ENCODE assay signal across 17 cellular contexts in the genomic region with DNA sequence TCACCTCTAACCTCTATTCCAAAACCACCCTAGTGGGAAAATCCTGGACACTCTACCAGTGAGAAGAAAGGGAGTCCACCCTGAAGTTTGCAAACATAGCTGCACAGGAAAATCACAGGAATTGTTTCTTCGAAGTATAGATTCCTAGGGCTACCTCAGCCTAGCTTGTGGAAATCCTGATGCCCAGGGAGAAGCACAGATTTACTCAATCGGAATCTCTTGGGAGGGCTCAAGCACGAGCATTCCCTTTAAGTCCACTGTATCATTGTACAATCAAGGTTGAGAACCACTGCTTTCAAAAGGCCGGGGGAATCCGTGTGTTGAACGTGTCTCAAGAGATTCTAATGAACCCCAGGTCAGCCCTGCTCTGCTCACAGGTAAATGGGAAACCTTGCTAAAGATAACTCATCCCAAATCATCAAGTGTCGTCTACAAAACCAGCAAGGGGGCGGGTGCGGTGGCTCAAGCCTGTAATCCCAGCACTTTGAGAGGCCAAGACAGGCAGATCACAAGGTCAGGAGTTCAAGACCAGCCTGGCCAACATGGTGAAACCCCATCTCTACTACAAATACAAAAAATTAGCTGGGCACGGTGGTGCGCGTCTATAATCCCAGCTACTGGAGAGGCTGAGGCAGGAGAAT. TPM values are rescaled to one million over a fixed set of nuclear protein-coding genes. Genes with fewer than 3 reads are reported as not detected.
DNase-seq lines count a peak whose midpoint lies in the region; ATAC-seq and TF ChIP-seq lines count a peak whose summit lies in the region.
"Had no signal": no experiment of that assay in that cellular context is flagged by ENCODE, and none has a peak within 500 bp of the region (broad histone marks: within the 10 kb centered on the region; RNA-seq: fewer than 3 reads in every experiment).

No MANE protein-coding gene starts in this region.

- H3K9me3 Mint-ChIP-seq in MCF 10A (ENCODE audit: unreplicated experiment) (no peaks in the 10 kb centered on the region), GM23338 (no peaks in the 10 kb centered on the region)
- H3K9me3 Mint-ChIP-seq: CD4-positive, alpha-beta T cell; IgD-negative memory B cell had no signal

- no peaks in the 10 kb centered on the region for H3K27me3 Mint-ChIP-seq in MCF 10A (ENCODE audit: insufficient read depth, unreplicated experiment)
- peaks cover 28% of the 10 kb centered on the region for H3K27me3 Mint-ChIP-seq in GM23338 (ENCODE audit: insufficient read depth, low read depth, poor library complexity)

- TF ChIP-seq POLR2A in gastroesophageal sphincter (IDR thresholded peaks at IDR 0.05): no peak
- TF ChIP-seq POLR2A in vagina (IDR thresholded peaks at IDR 0.05): no peak

- H3K9ac ChIP-seq in mammary epithelial cell (ENCODE audit: insufficient read depth, low read length) (no peak overlapping the region), trophoblast cell (ENCODE audit: low read length) (no peak overlapping the region)

- H3K9me2 ChIP-seq in GM23338 (ENCODE audit: insufficient read depth): no peaks in the 10 kb centered on the region

- H3K36me3 ChIP-seq in mammary epithelial cell (ENCODE audit: insufficient read depth, low read length) (no peaks in the 10 kb centered on the region), gastroesophageal sphincter (no peaks in the 10 kb centered on the region), trophoblast cell (ENCODE audit: control insufficient read depth in 1 of 2, insufficient read depth in 2 of 2, low read length in 2 of 2) (no peaks in the 10 kb centered on the region), vagina (no peaks in the 10 kb centered on the region), GM23338 (ENCODE audit: insufficient read depth) (no peaks in the 10 kb centered on the region)

- no peak overlapping the region for H4K8ac ChIP-seq in trophoblast cell (ENCODE audit: low read depth, low read length)

- in situ Hi-C loops in mammary epithelial cell (cut with MboI; ENCODE audit: low sequenced_read_pairs in 2 of 2): loop anchor here (5.0 kb wide), 4 partner anchors 44 to 214 kb away; partner anchors contain the start of gene CD9 (in 1 of the 2)

- H3K4me2 ChIP-seq in mammary epithelial cell (ENCODE audit: insufficient read depth, low read depth, low read length) (no peak overlapping the region), trophoblast cell (ENCODE audit: low read length) (no peak overlapping the region), GM23338 (no peak overlapping the region)

- no peaks in the 10 kb centered on the region for H4K20me1 ChIP-seq in mammary epithelial cell (ENCODE audit: insufficient read depth, low read length)
- no peaks in the 10 kb centered on the region for H4K20me1 ChIP-seq in GM23338 (replicated peaks; ENCODE audit: insufficient read depth)

- BruUV-seq in MCF 10A (replicated peaks; lab: Mats Ljungman, UMichigan) (no TSS peak), mammary epithelial cell (replicated peaks; lab: Mats Ljungman, UMichigan) (no TSS peak)

- H3K9me3 ChIP-seq in mammary epithelial cell (replicated peaks; ENCODE audit: insufficient read depth, low read length): no peaks in the 10 kb centered on the region
- H3K9me3 ChIP-seq in gastroesophageal sphincter: no peaks in the 10 kb centered on the region
- no peaks in the 10 kb centered on the region for H3K9me3 ChIP-seq in trophoblast cell (ENCODE audit: insufficient read depth, low read depth, low read length)
- H3K9me3 ChIP-seq in vagina: no peaks in the 10 kb centered on the region

- H3K27me3 ChIP-seq in mammary epithelial cell (ENCODE audit: insufficient read depth, low read length): no peaks in the 10 kb centered on the region
- H3K27me3 ChIP-seq in gastroesophageal sphincter: no peaks in the 10 kb centered on the region
- no peaks in the 10 kb centered on the region for H3K27me3 ChIP-seq in trophoblast cell (ENCODE audit: insufficient read depth, low read length)
- H3K27me3 ChIP-seq in vagina: no peaks in the 10 kb centered on the region
- no peaks in the 10 kb centered on the region for H3K27me3 ChIP-seq in GM23338 (ENCODE audit: insufficient read depth)

- peak overlapping the region; percentile 51 for H2BK12ac ChIP-seq in trophoblast cell (ENCODE audit: low read length)

- no peak overlapping the region for H3K23ac ChIP-seq in trophoblast cell (ENCODE audit: low read length)

- H3F3A ChIP-seq in GM23338 (replicated peaks; ENCODE audit: low read depth): 0 out of 2 replicates have a peak, but pooled peaks cover 7% of the 10 kb centered on the region

- H3K4me3 ChIP-seq in mammary epithelial cell (replicated peaks in 1 of 3; ENCODE audit: insufficient read depth in 1 of 3, low read depth in 2 of 3, low read length in 3 of 3): no peak overlapping the region
- no peak overlapping the region for H3K4me3 ChIP-seq in gastroesophageal sphincter
- H3K4me3 ChIP-seq in trophoblast cell (ENCODE audit: low read depth, low read length): no peak overlapping the region
- no peak overlapping the region for H3K4me3 ChIP-seq in vagina
- H3K4me3 ChIP-seq in GM23338: no peak overlapping the region

- POLR2A ChIA-PET in MCF 10A (lab: Yijun Ruan, JAX): interaction anchor here (0.9 to 11.1 kb wide), 6 partner anchors 11 to 108 kb away, joined by 3 to 480 read pairs (median 56); partner anchors contain the start of genes CD9 and LTBR

- H4K12ac ChIP-seq in trophoblast cell (ENCODE audit: low read depth, low read length): no peak overlapping the region

- H3K4me1 Mint-ChIP-seq in MCF 10A (ENCODE audit: insufficient read depth, unreplicated experiment) (peaks cover 52% of the 10 kb centered on the region), GM23338 (peaks cover 62% of the 10 kb centered on the region)

- H2AFZ ChIP-seq in mammary epithelial cell (ENCODE audit: low read depth, low read length): no peak overlapping the region
- H2AFZ ChIP-seq in trophoblast cell (ENCODE audit: insufficient read depth, low read length, poor library complexity): no peak overlapping the region
- H2AFZ ChIP-seq in GM23338: no peak overlapping the region

- CTCF ChIA-PET in MCF 10A (lab: Yijun Ruan, JAX) (interaction anchor here (0.7 to 10.1 kb wide), 9 partner anchors 8 to 287 kb away, joined by 4 to 369 read pairs (median 4); partner anchors contain the start of gene CD9), mammary epithelial cell (lab: Charles Lee; ENCODE audit: low non-redundant PET) (no interaction called here)

- ATAC-seq in gastroesophageal sphincter: no peak
- no peak for ATAC-seq in GM23338

- peaks cover 73% of the 10 kb centered on the region for H3K4me1 ChIP-seq in mammary epithelial cell (ENCODE audit: insufficient read depth, low read length)
- peaks cover 3 to 72% (median 36%) of the 10 kb centered on the region in 3 donors for H3K4me1 ChIP-seq in gastroesophageal sphincter
- peaks cover 39 to 52% of the 10 kb centered on the region in 2 experiments for H3K4me1 ChIP-seq in trophoblast cell (ENCODE audit: control insufficient read depth in 1 of 2, insufficient read depth in 2 of 2, low read length in 2 of 2)
- peaks cover 58% of the 10 kb centered on the region for H3K4me1 ChIP-seq in vagina
- H3K4me1 ChIP-seq in GM23338 (ENCODE audit: insufficient read depth): peaks cover 53% of the 10 kb centered on the region

- H2BK5ac ChIP-seq in trophoblast cell (ENCODE audit: low read depth, low read length, poor library complexity): peak overlapping the region; percentile 4

- H3K18ac ChIP-seq in trophoblast cell (ENCODE audit: low read length): no peak overlapping the region

- H3K27ac ChIP-seq in mammary epithelial cell (ENCODE audit: insufficient read depth, low read depth, low read length) (no peak overlapping the region), gastroesophageal sphincter (peak overlapping the region in 3 of 4 donors; percentile 9 to 96 (median 93)), trophoblast cell (ENCODE audit: low read depth, low read length) (no peak overlapping the region), vagina (peak overlapping the region; percentile 76), GM23338 (ENCODE audit: low read depth) (no peak overlapping the region)

- no peak overlapping the region for H3K4me3 Mint-ChIP-seq in MCF 10A (ENCODE audit: unreplicated experiment)
- no peak overlapping the region for H3K4me3 Mint-ChIP-seq in GM23338
- H3K4me3 Mint-ChIP-seq: CD4-positive, alpha-beta T cell had no signal

- no peak overlapping the region for H2BK120ac ChIP-seq in trophoblast cell (ENCODE audit: insufficient read depth, low read length, poor library complexity)

- H3K36me3 Mint-ChIP-seq in MCF 10A (ENCODE audit: insufficient read depth, unreplicated experiment): no peaks in the 10 kb centered on the region
- no peaks in the 10 kb centered on the region for H3K36me3 Mint-ChIP-seq in GM23338 (ENCODE audit: low read depth)
- H3K36me3 Mint-ChIP-seq: IgD-negative memory B cell had no signal

- DNase-seq in MCF 10A (ENCODE audit: unreplicated experiment) (no peak), mammary epithelial cell (no peak), trophoblast cell (peak; percentile 26 to 51), vagina (ENCODE audit: extremely low spot score in 2 of 2) (no peak), amygdala (lab: John Stamatoyannopoulos, UW) (no peak), GF-D8 (lab: John Stamatoyannopoulos, UW) (no peak), GM23338 (ENCODE audit: low spot score) (no peak)
- DNase-seq: CD4-positive, alpha-beta T cell; GOT3; MV-4-11; NCI-H1436; NCI-H2029 treated with DMSO at 0.1 percent for 48 hours; NCI-H510A had no signal

- H3K79me2 ChIP-seq in mammary epithelial cell (ENCODE audit: insufficient read depth, low read length): no peaks in the 10 kb centered on the region
- peaks cover 18% of the 10 kb centered on the region for H3K79me2 ChIP-seq in trophoblast cell (ENCODE audit: control insufficient read depth, insufficient read depth, low read length, poor library complexity)
- H3K79me2 ChIP-seq in GM23338 (replicated peaks; ENCODE audit: insufficient read depth): no peaks in the 10 kb centered on the region

- H3K27ac Mint-ChIP-seq in MCF 10A (ENCODE audit: low read depth, unreplicated experiment) (peak overlapping the region; percentile 35), GM23338 (no peak overlapping the region)
- H3K27ac Mint-ChIP-seq: CD4-positive, alpha-beta T cell had no signal

- H3K4ac ChIP-seq in trophoblast cell (ENCODE audit: low read depth, low read length): no peak overlapping the region

- TF ChIP-seq EP300 in gastroesophageal sphincter (IDR thresholded peaks at IDR 0.05): no peak

- H3K79me1 ChIP-seq in trophoblast cell (ENCODE audit: low read length): peaks cover 52% of the 10 kb centered on the region

- intact Hi-C loops in MCF 10A (cut with micrococcal nuclease): no loop called here
- intact Hi-C loops in mammary epithelial cell (cut with micrococcal nuclease): no loop called here
- intact Hi-C loops in vagina (cut with DNase I): no loop called here

- peak overlapping the region; percentile 30 for H4K91ac ChIP-seq in trophoblast cell (ENCODE audit: low read depth, low read length)

- 81% methylated on average over 11 of the region's 12 CpGs for WGBS in mammary epithelial cell (ENCODE audit: low coverage, missing lambda C conversion rate)
- no CpG with 5 or more reads among the region's 12 CpGs for WGBS in gastroesophageal sphincter (ENCODE audit: low coverage in 1 of 2), 2 donors
- WGBS in trophoblast cell (ENCODE audit: extremely low coverage, insufficient coverage, insufficient read length): no CpG with 5 or more reads among the region's 12 CpGs

- H2AK5ac ChIP-seq in trophoblast cell (ENCODE audit: low read length): no peak overlapping the region

- no peak overlapping the region for H3K14ac ChIP-seq in trophoblast cell (ENCODE audit: low read length)

- dilution Hi-C loops in mammary epithelial cell (cut with HindIII; ENCODE audit: low sequenced_read_pairs): no loop called here

- no peak for TF ChIP-seq CTCF in MCF 10A (IDR thresholded peaks at IDR 0.05; ENCODE audit: unreplicated experiment)
- no peak for TF ChIP-seq CTCF in mammary epithelial cell (conservative IDR thresholded peaks at IDR 0.05 in 1 of 2, IDR thresholded peaks at IDR 0.05 in 1 of 2; ENCODE audit: extremely low read depth in 1 of 2, insufficient read depth in 1 of 2, low read depth in 1 of 2, low read length in 2 of 2)
- no peak for TF ChIP-seq CTCF in gastroesophageal sphincter (IDR thresholded peaks at IDR 0.05)
- no peak for TF ChIP-seq CTCF in vagina (IDR thresholded peaks at IDR 0.05)
- no peak for TF ChIP-seq CTCF in GM23338 (conservative IDR thresholded peaks at IDR 0.05; ENCODE audit: low read depth in 2 of 2)

RNA-seq across cellular contexts. Expression of gene PLEKHG6, which starts 34.1 kb away (rescaled TPM):
- not detected in 2 replicates for total RNA-seq in MCF 10A (2022)
- 1 to 10 TPM; 2.2 to 3.3 TPM for total RNA-seq in mammary epithelial cell
- polyA plus RNA-seq in mammary epithelial cell: 2.1 TPM
- not detected for polyA minus RNA-seq in mammary epithelial cell
- 10 to 100 TPM in 1 of 4 donors, 1 to 10 TPM in 1, under 1 TPM in 2; 0.35 to 44.5 (median 1.3) TPM for total RNA-seq in gastroesophageal sphincter
- polyA plus RNA-seq in trophoblast cell (2013): 17.4 and 20.1 TPM in 2 replicates
- 14.7 TPM for total RNA-seq in vagina
- total RNA-seq in GM23338 (2014; rRNA removed; shearing (Covaris generic)): 21.3 and 174 TPM in 2 replicates
- polyA plus RNA-seq in GM23338 (2016; fragmentation: Nextera tagmentation; extraction: Ambion mirVana): 15.7 and 18.0 TPM in 2 replicates
- total RNA-seq: CD4-positive, alpha-beta T cell; LHCN-M2; RPMI7951 had no signal
- polyA plus RNA-seq: IgD-negative memory B cell had no signal

Comparison
In these comparisons a context has a peak if more than half of its experiments do, and no peak if none do; other contexts are left out.
1. DNase-seq: peak in trophoblast cell (2 of 2); none in MCF 10A (single experiment), mammary epithelial cell (single experiment), vagina (0 of 2), amygdala (0 of 56), GF-D8 (single experiment) and GM23338 (single experiment).
2. H3K27ac ChIP-seq: peak in gastroesophageal sphincter (3 of 4) and vagina (single experiment); none in mammary epithelial cell (single experiment), trophoblast cell (single experiment) and GM23338 (single experiment).